In genomic region chr13:114038900-114039299, GRCh38 we compare ENCODE assay signal across 21 cellular contexts.
DNase-seq lines count a peak whose midpoint lies in the region; ATAC-seq and TF ChIP-seq lines count a peak whose summit lies in the region.
"Had no signal": no experiment of that assay in that cellular context is flagged by ENCODE, and none has a peak within 500 bp of the region (broad histone marks: within the 10 kb centered on the region; RNA-seq: fewer than 3 reads in every experiment).

No MANE protein-coding gene starts in this region.

- peak overlapping the region; percentile 44 for H3K27ac Mint-ChIP-seq in activated T-cell treated with anti-CD3 and anti-CD28 coated beads, Interleukin-2, amount 50 U/mL, for 24 hours

- H3K27me3 Mint-ChIP-seq in activated T-cell treated with anti-CD3 and anti-CD28 coated beads, Interleukin-2, amount 50 U/mL, for 24 hours, result no peaks in the 10 kb centered on the region

- no peaks in the 10 kb centered on the region for H3K9me3 Mint-ChIP-seq in activated T-cell treated with anti-CD3 and anti-CD28 coated beads, Interleukin-2, amount 50 U/mL, for 24 hours
- H3K9me3 Mint-ChIP-seq: HFFc6 had no signal

- H3K4me3 Mint-ChIP-seq in activated T-cell treated with anti-CD3 and anti-CD28 coated beads, Interleukin-2, amount 50 U/mL, for 24 hours, result no peak overlapping the region
- H3K4me3 Mint-ChIP-seq: HFFc6 had no signal

- 92 to 95% methylated on average over 14 of the region's 14 CpGs for WGBS in aorta, 2 donors

- H4K20me1 ChIP-seq in fibroblast of lung (ENCODE audit: control insufficient read depth, extremely low read depth, insufficient read depth, low read length), result no peaks in the 10 kb centered on the region

- H3K79me2 ChIP-seq in fibroblast of lung (ENCODE audit: control insufficient read depth, insufficient read depth, low read length), result peaks cover 86% of the 10 kb centered on the region

- H3K36me3 Mint-ChIP-seq in activated T-cell treated with anti-CD3 and anti-CD28 coated beads, Interleukin-2, amount 50 U/mL, for 24 hours (ENCODE audit: low read depth), result peaks cover 62% of the 10 kb centered on the region

- no peak overlapping the region for H3K4me2 ChIP-seq in fibroblast of lung (ENCODE audit: extremely low read depth, insufficient read depth, low read length)

- TF ChIP-seq CTCF in fibroblast of lung (conservative IDR thresholded peaks at IDR 0.05 in 1 of 2, IDR thresholded peaks at IDR 0.05 in 1 of 2; ENCODE audit: low read depth in 1 of 2, low read length in 2 of 2) (no peak), vagina (IDR thresholded peaks at IDR 0.05) (no peak)

- H3K4me1 ChIP-seq in SJCRH30 (peaks cover 35% of the 10 kb centered on the region), fibroblast of lung (ENCODE audit: control insufficient read depth, extremely low read depth, insufficient read depth, low read length) (peaks cover 32% of the 10 kb centered on the region), vagina (peaks cover 60% of the 10 kb centered on the region), aorta (ENCODE audit: control insufficient read depth in 1 of 2, insufficient read depth in 2 of 2, low read length in 2 of 2) (no peaks in the 10 kb centered on the region)

- intact Hi-C loops in vagina (cut with DNase I) (no loop called here), aorta (cut with DNase I) (no loop called here)

- H3K27me3 ChIP-seq in SJCRH30 (no peaks in the 10 kb centered on the region), fibroblast of lung (ENCODE audit: control insufficient read depth, insufficient read depth, low read length) (no peaks in the 10 kb centered on the region), vagina (no peaks in the 10 kb centered on the region), aorta (ENCODE audit: control insufficient read depth in 1 of 2, insufficient read depth in 2 of 2, low read length in 1 of 2) (no peaks in the 10 kb centered on the region)
- H3K27me3 ChIP-seq: Peyer's patch, SJSA1 had no signal

- no peak overlapping the region for H3K9ac ChIP-seq in fibroblast of lung (ENCODE audit: insufficient read depth, low read length)

- H2AFZ ChIP-seq in fibroblast of lung (ENCODE audit: low read length), result no peak overlapping the region

- TF ChIP-seq POLR2A in vagina (IDR thresholded peaks at IDR 0.05), result no peak

- H3K4me3 ChIP-seq in SJCRH30, result no peak overlapping the region
- no peak overlapping the region for H3K4me3 ChIP-seq in fibroblast of lung (replicated peaks in 1 of 4; ENCODE audit: control extremely low read depth in 1 of 4, insufficient read depth in 1 of 4, low read depth in 3 of 4, low read length in 4 of 4)
- no peak overlapping the region for H3K4me3 ChIP-seq in vagina
- no peak overlapping the region for H3K4me3 ChIP-seq in aorta (ENCODE audit: low read length in 2 of 2)
- H3K4me3 ChIP-seq: Peyer's patch, SJSA1 had no signal

- H3K36me3 ChIP-seq in SJCRH30 (no peaks in the 10 kb centered on the region), fibroblast of lung (ENCODE audit: control insufficient read depth, insufficient read depth, low read length) (peaks cover 20% of the 10 kb centered on the region), vagina (no peaks in the 10 kb centered on the region), aorta (ENCODE audit: control insufficient read depth in 1 of 2, insufficient read depth in 2 of 2, low read length in 1 of 2) (no peaks in the 10 kb centered on the region)
- H3K36me3 ChIP-seq: Peyer's patch had no signal

- no peak for ATAC-seq in aorta (ENCODE audit: low FRiP score)

- H3K9me3 ChIP-seq in SJCRH30 (replicated peaks) (no peaks in the 10 kb centered on the region), fibroblast of lung (ENCODE audit: control insufficient read depth, insufficient read depth, low read depth, low read length) (no peaks in the 10 kb centered on the region), vagina (no peaks in the 10 kb centered on the region), aorta (ENCODE audit: control insufficient read depth, low read length) (no peaks in the 10 kb centered on the region)
- H3K9me3 ChIP-seq: Peyer's patch, SJSA1 had no signal

- H3K27ac ChIP-seq in SJCRH30 (peak overlapping the region; percentile 65), fibroblast of lung (ENCODE audit: insufficient read depth, low read length) (peak overlapping the region; percentile 16), vagina (peak overlapping the region; percentile 39), aorta (ENCODE audit: low read depth in 1 of 2, low read length in 2 of 2) (no peak overlapping the region)
- H3K27ac ChIP-seq: C4-2B, Peyer's patch, SJSA1 had no signal

- peaks cover 34% of the 10 kb centered on the region for H3K4me1 Mint-ChIP-seq in activated T-cell treated with anti-CD3 and anti-CD28 coated beads, Interleukin-2, amount 50 U/mL, for 24 hours (ENCODE audit: low read depth)

- no peak for DNase-seq in activated T-cell treated with anti-CD3 and anti-CD28 coated beads, Interleukin-2, amount 50 U/mL, for 24 hours
- DNase-seq in activated T-cell treated with anti-CD3 and anti-CD28 coated beads for 4 hours (no peak), SJCRH30 (no peak), fibroblast of lung (ENCODE audit: low read depth in 2 of 2) (no peak), vagina (ENCODE audit: extremely low spot score in 2 of 2) (no peak), aorta (no peak), NCI-H345 (lab: John Stamatoyannopoulos, UW) (no peak)
- DNase-seq: 8988T, COR-L47, DMS79, HFFc6, Karpas-422, MV-4-11, NCI-H1694, NCI-H2081, NCI-H2171, NCI-H524 treated with DMSO at 0.1 percent for 48 hours, NCI-H82, Peyer's patch had no signal

Comparison
In these comparisons a context has a peak if more than half of its experiments do, and no peak if none do; other contexts are left out.
1. H3K27ac ChIP-seq: peak in SJCRH30 (single experiment), fibroblast of lung (single experiment) and vagina (single experiment); none in aorta (0 of 2).